Comparison of ENCODE assay signal across 22 cellular contexts in genomic region chr5:104061707-104062106, GRCh38.
"Had no signal": no experiment of that assay in that cellular context is flagged by ENCODE, and none has a peak within 500 bp of the region (broad histone marks: within the 10 kb centered on the region; RNA-seq: fewer than 3 reads in every experiment).

No MANE protein-coding gene starts in this region.

- H3K9ac ChIP-seq: SK-N-SH had no signal

- H3K27me3 ChIP-seq: Peyer's patch, SJCRH30 had no signal

- H3K36me3 ChIP-seq: Peyer's patch, SJCRH30 had no signal

- FAIRE-seq: astrocyte had no signal

- H3K4me3 ChIP-seq: Peyer's patch, SJCRH30 had no signal

- DNase-seq: activated CD4-positive, alpha-beta memory T cell treated with anti-CD3 and anti-CD28 coated beads, Interleukin-2, amount 10 ng/mL, durations not matched to agents 7 days and 5 days; activated CD4-positive, alpha-beta T cell treated with anti-CD3 and anti-CD28 coated beads for 36 hours; activated CD4-positive, alpha-beta T cell treated with anti-CD3 and anti-CD28 coated beads, Interleukin-2, amount 50 U/mL, for 1 hour; activated gamma-delta T cell; activated naive CD4-positive, alpha-beta T cell treated with anti-CD3 and anti-CD28 coated beads for 36 hours; activated T-cell treated with anti-CD3 and anti-CD28 coated beads for 4 hours; activated T-cell treated with anti-CD3 and anti-CD28 coated beads, Interleukin-2, amount 50 U/mL, for 48 hours; amygdala; NCI-H1092; NCI-H1417; NCI-H1930; NCI-H510A treated with DMSO at 0.1 percent for 48 hours; NCI-H748 treated with DMSO at 0.1 percent for 48 hours; Peyer's patch; Right ventricle myocardium superior; SJCRH30; SK-N-SH; T-helper 1 cell had no signal

- H3K4me1 ChIP-seq: Peyer's patch, SJCRH30 had no signal

- H3K27ac ChIP-seq: Peyer's patch, RWPE1, SJCRH30, VCaP had no signal

- H3K9me3 ChIP-seq: Peyer's patch, SJCRH30, SK-N-SH had no signal

- H3K4me2 ChIP-seq: SK-N-SH had no signal

- ATAC-seq: activated CD4-positive, alpha-beta T cell treated with anti-CD3 and anti-CD28 coated beads for 36 hours; activated T-helper 17 cell treated with anti-CD3 and anti-CD28 coated beads, Interleukin-2, amount 50 U/mL, for 72 hours had no signal

- H3K9me2 ChIP-seq: SK-N-SH had no signal
